In the genomic region with DNA sequence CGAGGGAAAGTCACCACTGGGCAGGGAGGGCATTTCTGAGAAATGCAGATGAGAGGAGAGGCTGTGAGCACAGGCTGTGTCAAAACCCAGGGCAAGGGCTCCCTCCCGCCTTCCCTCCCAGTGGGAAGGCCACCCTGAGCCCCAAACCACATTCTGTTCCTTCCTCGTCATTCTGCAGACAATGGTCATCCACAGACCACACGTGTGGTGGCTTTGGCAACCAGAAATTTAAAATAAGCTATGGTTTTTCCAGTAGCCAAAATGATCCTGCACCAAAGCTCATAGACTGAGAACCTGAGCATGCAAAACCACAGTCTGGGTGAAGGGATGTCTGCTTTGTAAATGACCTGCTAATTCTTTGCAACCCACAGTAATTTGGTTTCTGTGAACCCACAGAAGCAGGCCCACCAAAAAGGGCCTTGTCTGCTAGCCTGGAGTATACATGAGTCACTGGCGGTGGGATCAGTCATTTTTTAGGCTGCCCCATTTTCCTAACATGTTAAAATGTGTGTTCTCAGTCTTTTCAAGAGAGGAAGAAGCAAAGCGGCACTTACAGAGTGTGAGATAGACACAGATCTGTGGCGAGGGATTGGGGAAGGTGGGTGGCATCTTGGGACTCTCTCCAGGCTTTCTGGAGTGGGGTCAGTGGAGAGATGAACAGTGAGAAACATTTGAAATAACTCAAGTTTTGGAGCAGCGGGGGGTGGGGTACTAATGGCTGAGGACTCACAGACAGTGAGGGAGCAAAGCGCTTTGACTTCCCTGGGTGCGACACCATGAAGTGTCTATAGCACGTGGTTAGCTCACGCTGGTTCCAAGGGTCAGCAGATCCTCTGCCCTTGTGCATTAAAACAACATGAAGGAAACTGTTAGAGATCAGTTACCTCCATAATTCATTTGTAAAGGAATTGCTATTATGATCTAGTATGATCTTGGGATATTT, we compare ENCODE assay signal across 1 cellular context.
TF ChIP-seq lines count a peak whose summit lies in the region.

No MANE protein-coding gene starts in this region.

TF ChIP-seq in GM12878, 131 proteins besides CTCF, POLR2A, EP300 and RAD21 (continued from another document and continues in another):
- TF ChIP-seq, protein P1, sequence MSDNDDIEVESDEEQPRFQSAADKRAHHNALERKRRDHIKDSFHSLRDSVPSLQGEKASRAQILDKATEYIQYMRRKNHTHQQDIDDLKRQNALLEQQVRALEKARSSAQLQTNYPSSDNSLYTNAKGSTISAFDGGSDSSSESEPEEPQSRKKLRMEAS (IDR thresholded peaks at IDR 0.05; ENCODE audit: low read depth, low read length), result no peak
- TF ChIP-seq TCF7 (IDR thresholded peaks at IDR 0.05; ENCODE audit: borderline replicate concordance) (no peak), CREM (IDR thresholded peaks at IDR 0.05; ENCODE audit: low read depth) (peak; percentile 71; the same call in 1 of the 2 replicates), SIN3A (IDR thresholded peaks at IDR 0.05; ENCODE audit: low read depth, low read length) (no peak), BHLHE40 (IDR thresholded peaks at IDR 0.05; ENCODE audit: borderline replicate concordance in 1 of 2, low read depth in 2 of 2, low read length in 1 of 2) (peak; percentile 91 to 92), CREB1 (IDR thresholded peaks at IDR 0.05; ENCODE audit: low read depth) (peak; percentile 76), BMI1 (IDR thresholded peaks at IDR 0.05; ENCODE audit: borderline replicate concordance) (no peak), NBN (IDR thresholded peaks at IDR 0.05) (peak; percentile 74), PAX5 (IDR thresholded peaks at IDR 0.05; ENCODE audit: borderline replicate concordance, low read depth, low read length) (peak; percentile 79; the same call in 1 of the 2 replicates), ZNF384 (IDR thresholded peaks at IDR 0.05; ENCODE audit: borderline replicate concordance, low read depth, low read length) (no peak), TBL1XR1 (IDR thresholded peaks at IDR 0.05; ENCODE audit: low read depth, low read length) (peak; percentile 94), RUNX3 (IDR thresholded peaks at IDR 0.05; ENCODE audit: low read length) (peak; percentile 98), CHD2 (IDR thresholded peaks at IDR 0.05; ENCODE audit: borderline replicate concordance, low read depth, low read length) (peak; percentile 8; the same call in 1 of the 2 replicates), ZBED1 (IDR thresholded peaks at IDR 0.05; ENCODE audit: borderline replicate concordance) (peak; percentile 88; the same call in 1 of the 2 replicates), MTA2 (IDR thresholded peaks at IDR 0.05; ENCODE audit: low read depth) (peak; percentile 91), MEF2A (IDR thresholded peaks at IDR 0.05; ENCODE audit: insufficient read depth, low read depth, low read length) (peak; percentile 56; the same call in 1 of the 2 replicates), JUNB (IDR thresholded peaks at IDR 0.05) (peak; percentile 47), GABPA (IDR thresholded peaks at IDR 0.05; ENCODE audit: low read depth) (no peak), GATAD2B (conservative IDR thresholded peaks at IDR 0.05; ENCODE audit: low read depth) (peak; percentile 82), ETV6 (conservative IDR thresholded peaks at IDR 0.05 in 1 of 2, IDR thresholded peaks at IDR 0.05 in 1 of 2; ENCODE audit: borderline replicate concordance in 1 of 2, low read depth in 1 of 2) (no peak; a peak in 1 of 4 replicates), RCOR1 (conservative IDR thresholded peaks at IDR 0.05; ENCODE audit: low read depth, low read length) (no peak), ATF7 (IDR thresholded peaks at IDR 0.05; ENCODE audit: low read depth) (peak; percentile 70), IKZF2 (IDR thresholded peaks at IDR 0.05) (peak; percentile 96 to 97)
- TF ChIP-seq, protein P2, sequence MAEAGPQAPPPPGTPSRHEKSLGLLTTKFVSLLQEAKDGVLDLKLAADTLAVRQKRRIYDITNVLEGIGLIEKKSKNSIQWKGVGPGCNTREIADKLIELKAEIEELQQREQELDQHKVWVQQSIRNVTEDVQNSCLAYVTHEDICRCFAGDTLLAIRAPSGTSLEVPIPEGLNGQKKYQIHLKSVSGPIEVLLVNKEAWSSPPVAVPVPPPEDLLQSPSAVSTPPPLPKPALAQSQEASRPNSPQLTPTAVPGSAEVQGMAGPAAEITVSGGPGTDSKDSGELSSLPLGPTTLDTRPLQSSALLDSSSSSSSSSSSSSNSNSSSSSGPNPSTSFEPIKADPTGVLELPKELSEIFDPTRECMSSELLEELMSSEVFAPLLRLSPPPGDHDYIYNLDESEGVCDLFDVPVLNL (IDR thresholded peaks at IDR 0.05; ENCODE audit: low read depth, low read length), result no peak
- TF ChIP-seq, protein P3, sequence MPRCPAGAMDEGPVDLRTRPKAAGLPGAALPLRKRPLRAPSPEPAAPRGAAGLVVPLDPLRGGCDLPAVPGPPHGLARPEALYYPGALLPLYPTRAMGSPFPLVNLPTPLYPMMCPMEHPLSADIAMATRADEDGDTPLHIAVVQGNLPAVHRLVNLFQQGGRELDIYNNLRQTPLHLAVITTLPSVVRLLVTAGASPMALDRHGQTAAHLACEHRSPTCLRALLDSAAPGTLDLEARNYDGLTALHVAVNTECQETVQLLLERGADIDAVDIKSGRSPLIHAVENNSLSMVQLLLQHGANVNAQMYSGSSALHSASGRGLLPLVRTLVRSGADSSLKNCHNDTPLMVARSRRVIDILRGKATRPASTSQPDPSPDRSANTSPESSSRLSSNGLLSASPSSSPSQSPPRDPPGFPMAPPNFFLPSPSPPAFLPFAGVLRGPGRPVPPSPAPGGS (IDR thresholded peaks at IDR 0.05; ENCODE audit: borderline replicate concordance, insufficient read depth, low read depth, low read length, poor library complexity, severe bottlenecking), result peak; percentile 47
- TF ChIP-seq, protein P4, sequence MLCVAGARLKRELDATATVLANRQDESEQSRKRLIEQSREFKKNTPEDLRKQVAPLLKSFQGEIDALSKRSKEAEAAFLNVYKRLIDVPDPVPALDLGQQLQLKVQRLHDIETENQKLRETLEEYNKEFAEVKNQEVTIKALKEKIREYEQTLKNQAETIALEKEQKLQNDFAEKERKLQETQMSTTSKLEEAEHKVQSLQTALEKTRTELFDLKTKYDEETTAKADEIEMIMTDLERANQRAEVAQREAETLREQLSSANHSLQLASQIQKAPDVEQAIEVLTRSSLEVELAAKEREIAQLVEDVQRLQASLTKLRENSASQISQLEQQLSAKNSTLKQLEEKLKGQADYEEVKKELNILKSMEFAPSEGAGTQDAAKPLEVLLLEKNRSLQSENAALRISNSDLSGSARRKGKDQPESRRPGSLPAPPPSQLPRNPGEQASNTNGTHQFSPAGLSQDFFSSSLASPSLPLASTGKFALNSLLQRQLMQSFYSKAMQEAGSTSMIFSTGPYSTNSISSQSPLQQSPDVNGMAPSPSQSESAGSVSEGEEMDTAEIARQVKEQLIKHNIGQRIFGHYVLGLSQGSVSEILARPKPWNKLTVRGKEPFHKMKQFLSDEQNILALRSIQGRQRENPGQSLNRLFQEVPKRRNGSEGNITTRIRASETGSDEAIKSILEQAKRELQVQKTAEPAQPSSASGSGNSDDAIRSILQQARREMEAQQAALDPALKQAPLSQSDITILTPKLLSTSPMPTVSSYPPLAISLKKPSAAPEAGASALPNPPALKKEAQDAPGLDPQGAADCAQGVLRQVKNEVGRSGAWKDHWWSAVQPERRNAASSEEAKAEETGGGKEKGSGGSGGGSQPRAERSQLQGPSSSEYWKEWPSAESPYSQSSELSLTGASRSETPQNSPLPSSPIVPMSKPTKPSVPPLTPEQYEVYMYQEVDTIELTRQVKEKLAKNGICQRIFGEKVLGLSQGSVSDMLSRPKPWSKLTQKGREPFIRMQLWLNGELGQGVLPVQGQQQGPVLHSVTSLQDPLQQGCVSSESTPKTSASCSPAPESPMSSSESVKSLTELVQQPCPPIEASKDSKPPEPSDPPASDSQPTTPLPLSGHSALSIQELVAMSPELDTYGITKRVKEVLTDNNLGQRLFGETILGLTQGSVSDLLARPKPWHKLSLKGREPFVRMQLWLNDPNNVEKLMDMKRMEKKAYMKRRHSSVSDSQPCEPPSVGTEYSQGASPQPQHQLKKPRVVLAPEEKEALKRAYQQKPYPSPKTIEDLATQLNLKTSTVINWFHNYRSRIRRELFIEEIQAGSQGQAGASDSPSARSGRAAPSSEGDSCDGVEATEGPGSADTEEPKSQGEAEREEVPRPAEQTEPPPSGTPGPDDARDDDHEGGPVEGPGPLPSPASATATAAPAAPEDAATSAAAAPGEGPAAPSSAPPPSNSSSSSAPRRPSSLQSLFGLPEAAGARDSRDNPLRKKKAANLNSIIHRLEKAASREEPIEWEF (IDR thresholded peaks at IDR 0.05; ENCODE audit: insufficient replicate concordance, low read depth, low read length), result peak; percentile 44
- TF ChIP-seq, protein P5, sequence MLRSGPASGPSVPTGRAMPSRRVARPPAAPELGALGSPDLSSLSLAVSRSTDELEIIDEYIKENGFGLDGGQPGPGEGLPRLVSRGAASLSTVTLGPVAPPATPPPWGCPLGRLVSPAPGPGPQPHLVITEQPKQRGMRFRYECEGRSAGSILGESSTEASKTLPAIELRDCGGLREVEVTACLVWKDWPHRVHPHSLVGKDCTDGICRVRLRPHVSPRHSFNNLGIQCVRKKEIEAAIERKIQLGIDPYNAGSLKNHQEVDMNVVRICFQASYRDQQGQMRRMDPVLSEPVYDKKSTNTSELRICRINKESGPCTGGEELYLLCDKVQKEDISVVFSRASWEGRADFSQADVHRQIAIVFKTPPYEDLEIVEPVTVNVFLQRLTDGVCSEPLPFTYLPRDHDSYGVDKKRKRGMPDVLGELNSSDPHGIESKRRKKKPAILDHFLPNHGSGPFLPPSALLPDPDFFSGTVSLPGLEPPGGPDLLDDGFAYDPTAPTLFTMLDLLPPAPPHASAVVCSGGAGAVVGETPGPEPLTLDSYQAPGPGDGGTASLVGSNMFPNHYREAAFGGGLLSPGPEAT (IDR thresholded peaks at IDR 0.05; ENCODE audit: low read depth), result peak; percentile 86
- TF ChIP-seq, protein P6, sequence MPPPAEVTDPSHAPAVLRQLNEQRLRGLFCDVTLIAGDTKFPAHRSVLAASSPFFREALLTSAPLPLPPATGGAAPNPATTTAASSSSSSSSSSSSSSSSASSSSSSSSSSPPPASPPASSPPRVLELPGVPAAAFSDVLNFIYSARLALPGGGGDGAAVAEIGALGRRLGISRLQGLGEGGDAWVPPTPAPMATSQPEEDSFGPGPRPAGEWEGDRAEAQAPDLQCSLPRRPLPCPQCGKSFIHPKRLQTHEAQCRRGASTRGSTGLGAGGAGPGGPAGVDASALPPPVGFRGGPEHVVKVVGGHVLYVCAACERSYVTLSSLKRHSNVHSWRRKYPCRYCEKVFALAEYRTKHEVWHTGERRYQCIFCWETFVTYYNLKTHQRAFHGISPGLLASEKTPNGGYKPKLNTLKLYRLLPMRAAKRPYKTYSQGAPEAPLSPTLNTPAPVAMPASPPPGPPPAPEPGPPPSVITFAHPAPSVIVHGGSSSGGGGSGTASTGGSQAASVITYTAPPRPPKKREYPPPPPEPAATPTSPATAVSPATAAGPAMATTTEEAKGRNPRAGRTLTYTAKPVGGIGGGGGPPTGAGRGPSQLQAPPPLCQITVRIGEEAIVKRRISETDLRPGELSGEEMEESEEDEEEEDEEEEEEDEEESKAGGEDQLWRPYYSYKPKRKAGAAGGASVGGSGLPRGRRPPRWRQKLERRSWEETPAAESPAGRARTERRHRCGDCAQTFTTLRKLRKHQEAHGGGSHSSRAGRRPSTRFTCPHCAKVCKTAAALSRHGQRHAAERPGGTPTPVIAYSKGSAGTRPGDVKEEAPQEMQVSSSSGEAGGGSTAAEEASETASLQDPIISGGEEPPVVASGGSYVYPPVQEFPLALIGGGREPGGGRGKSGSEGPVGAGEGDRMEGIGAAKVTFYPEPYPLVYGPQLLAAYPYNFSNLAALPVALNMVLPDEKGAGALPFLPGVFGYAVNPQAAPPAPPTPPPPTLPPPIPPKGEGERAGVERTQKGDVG (CRISPR knock-in tag; IDR thresholded peaks at IDR 0.05), result no peak
- TF ChIP-seq, protein P7, sequence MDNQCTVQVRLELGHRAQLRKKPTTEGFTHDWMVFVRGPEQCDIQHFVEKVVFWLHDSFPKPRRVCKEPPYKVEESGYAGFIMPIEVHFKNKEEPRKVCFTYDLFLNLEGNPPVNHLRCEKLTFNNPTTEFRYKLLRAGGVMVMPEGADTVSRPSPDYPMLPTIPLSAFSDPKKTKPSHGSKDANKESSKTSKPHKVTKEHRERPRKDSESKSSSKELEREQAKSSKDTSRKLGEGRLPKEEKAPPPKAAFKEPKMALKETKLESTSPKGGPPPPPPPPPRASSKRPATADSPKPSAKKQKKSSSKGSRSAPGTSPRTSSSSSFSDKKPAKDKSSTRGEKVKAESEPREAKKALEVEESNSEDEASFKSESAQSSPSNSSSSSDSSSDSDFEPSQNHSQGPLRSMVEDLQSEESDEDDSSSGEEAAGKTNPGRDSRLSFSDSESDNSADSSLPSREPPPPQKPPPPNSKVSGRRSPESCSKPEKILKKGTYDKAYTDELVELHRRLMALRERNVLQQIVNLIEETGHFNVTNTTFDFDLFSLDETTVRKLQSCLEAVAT (IDR thresholded peaks at IDR 0.05), result peak; percentile 89
- TF ChIP-seq, protein P8, sequence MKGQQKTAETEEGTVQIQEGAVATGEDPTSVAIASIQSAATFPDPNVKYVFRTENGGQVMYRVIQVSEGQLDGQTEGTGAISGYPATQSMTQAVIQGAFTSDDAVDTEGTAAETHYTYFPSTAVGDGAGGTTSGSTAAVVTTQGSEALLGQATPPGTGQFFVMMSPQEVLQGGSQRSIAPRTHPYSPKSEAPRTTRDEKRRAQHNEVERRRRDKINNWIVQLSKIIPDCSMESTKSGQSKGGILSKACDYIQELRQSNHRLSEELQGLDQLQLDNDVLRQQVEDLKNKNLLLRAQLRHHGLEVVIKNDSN (IDR thresholded peaks at IDR 0.05; ENCODE audit: borderline replicate concordance, extremely low read length, insufficient read depth, low read depth, low read length), result no peak
- TF ChIP-seq, protein P9, sequence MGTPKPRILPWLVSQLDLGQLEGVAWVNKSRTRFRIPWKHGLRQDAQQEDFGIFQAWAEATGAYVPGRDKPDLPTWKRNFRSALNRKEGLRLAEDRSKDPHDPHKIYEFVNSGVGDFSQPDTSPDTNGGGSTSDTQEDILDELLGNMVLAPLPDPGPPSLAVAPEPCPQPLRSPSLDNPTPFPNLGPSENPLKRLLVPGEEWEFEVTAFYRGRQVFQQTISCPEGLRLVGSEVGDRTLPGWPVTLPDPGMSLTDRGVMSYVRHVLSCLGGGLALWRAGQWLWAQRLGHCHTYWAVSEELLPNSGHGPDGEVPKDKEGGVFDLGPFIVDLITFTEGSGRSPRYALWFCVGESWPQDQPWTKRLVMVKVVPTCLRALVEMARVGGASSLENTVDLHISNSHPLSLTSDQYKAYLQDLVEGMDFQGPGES (IDR thresholded peaks at IDR 0.05), result no peak
